ENCODE assay signal across 18 cellular contexts in the genomic region with DNA sequence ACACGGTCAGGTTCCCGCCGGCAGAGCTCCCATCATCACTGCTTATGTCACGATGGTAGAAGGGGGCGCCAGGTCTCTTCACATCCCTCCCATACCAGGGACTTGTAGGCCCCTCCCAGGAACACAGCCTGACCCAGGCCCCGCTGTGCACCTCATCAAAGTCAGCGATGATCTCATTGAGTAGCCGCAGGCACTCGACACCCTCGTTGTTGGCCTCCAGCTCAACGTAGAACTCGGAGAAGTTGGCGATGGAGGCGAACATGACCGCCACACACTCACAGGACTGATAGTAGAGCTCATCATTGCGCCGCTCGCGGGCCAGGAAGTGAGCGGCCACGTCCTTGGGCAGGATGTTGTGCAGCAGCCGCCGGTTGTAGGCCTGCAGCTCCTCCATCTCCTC.
DNase-seq lines count a peak whose midpoint lies in the region; TF ChIP-seq lines count a peak whose summit lies in the region.
"Had no signal": no experiment of that assay in that cellular context is flagged by ENCODE, and none has a peak within 500 bp of the region (broad histone marks: within the 10 kb centered on the region; RNA-seq: fewer than 3 reads in every experiment).

No MANE protein-coding gene starts in this region.

- peaks cover 3% of the 10 kb centered on the region for H3K36me3 Mint-ChIP-seq in endothelial cell (ENCODE audit: low read depth, unreplicated experiment)

- no peaks in the 10 kb centered on the region for H3K4me1 ChIP-seq in sigmoid colon
- no peaks in the 10 kb centered on the region for H3K4me1 ChIP-seq in ovary (ENCODE audit: insufficient read depth)
- no peaks in the 10 kb centered on the region for H3K4me1 ChIP-seq in effector memory CD4-positive, alpha-beta T cell (ENCODE audit: control insufficient read depth, insufficient read depth, low read length, poor library complexity, severe bottlenecking)
- H3K4me1 ChIP-seq: Peyer's patch had no signal

- peak; percentile 22 for DNase-seq in activated CD8-positive, alpha-beta memory T cell treated with anti-CD3 and anti-CD28 coated beads, Interleukin-2, amount 50 U/mL, for 48 hours
- no peak for DNase-seq in activated CD8-positive, alpha-beta memory T cell treated with anti-CD3 and anti-CD28 coated beads, Interleukin-2, amount 50 U/mL, for 4 hours
- DNase-seq in endothelial cell (ENCODE audit: low spot score) (no peak), sigmoid colon (peak; percentile 56), ureter (ENCODE audit: low spot score) (peak; percentile 36), ovary (no peak), H4 (ENCODE audit: low spot score) (no peak)
- DNase-seq in effector memory CD4-positive, alpha-beta T cell = no peak
- DNase-seq: EL, GF-D8, Kasumi-1, NCI-H1694 treated with DMSO at 0.1 percent for 48 hours, NCI-H2081 treated with DMSO at 0.1 percent for 48 hours, NCI-H2171 treated with DMSO at 0.1 percent for 48 hours, NCI-H446, NCI-H526 had no signal

- H3K4me3 ChIP-seq in sigmoid colon (no peak overlapping the region), ovary (no peak overlapping the region)
- no peak overlapping the region for H3K4me3 ChIP-seq in effector memory CD4-positive, alpha-beta T cell (ENCODE audit: insufficient read depth, low read depth, low read length, poor library complexity, severe bottlenecking)
- H3K4me3 ChIP-seq: Peyer's patch had no signal

- WGBS in sigmoid colon, 2 donors = 92 to 96% methylated on average over 23 of the region's 23 CpGs
- WGBS in ovary, 3 donors = 90 to 93% (median 92%) methylated on average over 22 to 23 of the region's 23 CpGs

- H3K9me3 ChIP-seq in sigmoid colon (no peaks in the 10 kb centered on the region), ovary (no peaks in the 10 kb centered on the region)
- H3K9me3 ChIP-seq in effector memory CD4-positive, alpha-beta T cell (ENCODE audit: control insufficient read depth, low read length) = no peaks in the 10 kb centered on the region
- H3K9me3 ChIP-seq: Peyer's patch had no signal

- peaks cover 9% of the 10 kb centered on the region for H3K27me3 Mint-ChIP-seq in endothelial cell (ENCODE audit: unreplicated experiment)

- TF ChIP-seq CTCF in endothelial cell (IDR thresholded peaks at IDR 0.05; ENCODE audit: unreplicated experiment) = no peak
- no peak for TF ChIP-seq CTCF in sigmoid colon (IDR thresholded peaks at IDR 0.05)
- no peak for TF ChIP-seq CTCF in ovary (IDR thresholded peaks at IDR 0.05)

- H3K27ac Mint-ChIP-seq in endothelial cell (ENCODE audit: unreplicated experiment) = no peak overlapping the region

- H3K36me3 ChIP-seq in sigmoid colon (peaks cover 22 to 99% (median 55%) of the 10 kb centered on the region in 4 donors), ovary (no peaks in the 10 kb centered on the region)
- H3K36me3 ChIP-seq in effector memory CD4-positive, alpha-beta T cell (ENCODE audit: control insufficient read depth, insufficient read depth, low read length) = no peaks in the 10 kb centered on the region
- H3K36me3 ChIP-seq: Peyer's patch had no signal

- no peaks in the 10 kb centered on the region for H3K4me1 Mint-ChIP-seq in endothelial cell (ENCODE audit: unreplicated experiment)

- H3K27me3 ChIP-seq in sigmoid colon (no peaks in the 10 kb centered on the region), ovary (no peaks in the 10 kb centered on the region)
- H3K27me3 ChIP-seq in effector memory CD4-positive, alpha-beta T cell (replicated peaks; ENCODE audit: control insufficient read depth, insufficient read depth, low read length, poor library complexity, severe bottlenecking) = peaks cover 2% of the 10 kb centered on the region
- H3K27me3 ChIP-seq: Peyer's patch had no signal

- intact Hi-C loops in sigmoid colon (cut with DNase I) (no loop called here), ovary (cut with DNase I) (no loop called here)

- no peaks in the 10 kb centered on the region for H3K9me3 Mint-ChIP-seq in endothelial cell (ENCODE audit: unreplicated experiment)

- H3K27ac ChIP-seq in sigmoid colon (no peak overlapping the region), ovary (no peak overlapping the region)
- no peak overlapping the region for H3K27ac ChIP-seq in effector memory CD4-positive, alpha-beta T cell (ENCODE audit: insufficient read depth, low read length, poor library complexity, severe bottlenecking)
- H3K27ac ChIP-seq: C4-2B, Peyer's patch had no signal

- TF ChIP-seq POLR2A in sigmoid colon (IDR thresholded peaks at IDR 0.05) (no peak), ovary (IDR thresholded peaks at IDR 0.05) (no peak)

- TF ChIP-seq EP300 in sigmoid colon (IDR thresholded peaks at IDR 0.05) = no peak
- no peak for TF ChIP-seq EP300 in ovary (IDR thresholded peaks at IDR 0.05)

- H3K4me3 Mint-ChIP-seq in endothelial cell (ENCODE audit: unreplicated experiment) = peak overlapping the region; percentile 23

Comparison
In these comparisons a context has a peak if more than half of its experiments do, and no peak if none do; other contexts are left out.
1. DNase-seq: peak in activated CD8-positive, alpha-beta memory T cell treated with anti-CD3 and anti-CD28 coated beads, Interleukin-2, amount 50 U/mL, for 48 hours (single experiment), sigmoid colon (single experiment) and ureter (single experiment); none in activated CD8-positive, alpha-beta memory T cell treated with anti-CD3 and anti-CD28 coated beads, Interleukin-2, amount 50 U/mL, for 4 hours (single experiment), endothelial cell (single experiment), ovary (0 of 5), H4 (single experiment) and effector memory CD4-positive, alpha-beta T cell (0 of 3).